In the genomic region with DNA sequence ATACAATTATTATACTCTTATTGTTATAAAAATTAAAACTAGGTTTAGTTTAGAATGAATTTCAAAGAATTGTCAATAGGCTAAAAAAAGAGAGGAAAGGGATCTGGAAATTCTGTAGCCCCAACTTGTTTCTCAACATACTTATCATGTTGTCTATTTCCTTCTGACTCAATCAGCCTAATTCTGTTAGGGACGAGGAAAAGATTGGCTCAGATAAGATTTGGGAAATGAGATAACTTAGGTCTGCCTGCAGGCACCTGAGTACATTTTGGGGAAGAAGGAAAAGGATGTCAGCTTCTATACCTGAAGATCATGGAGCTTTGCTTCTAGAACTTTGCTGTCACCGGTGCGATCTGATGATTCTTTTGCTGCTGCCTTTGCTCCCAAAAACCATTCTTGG, we compare ENCODE assay signal across 18 cellular contexts.
DNase-seq lines count a peak whose midpoint lies in the region; ATAC-seq, FAIRE-seq and TF ChIP-seq lines count a peak whose summit lies in the region.
"Had no signal": no experiment of that assay in that cellular context is flagged by ENCODE, and none has a peak within 500 bp of the region (broad histone marks: within the 10 kb centered on the region; RNA-seq: fewer than 3 reads in every experiment).

No MANE protein-coding gene starts in this region.

- no peak for TF ChIP-seq POLR2A in H1 (IDR thresholded peaks at IDR 0.05; ENCODE audit: control extremely low read depth in 1 of 2, low read depth in 2 of 2, low read length in 2 of 2)

- no peak for TF ChIP-seq CTCF in H1 (IDR thresholded peaks at IDR 0.05; ENCODE audit: control extremely low read depth in 1 of 3, insufficient read depth in 1 of 3, low read depth in 1 of 3, low read length in 3 of 3)
- no peak for TF ChIP-seq CTCF in nephron (IDR thresholded peaks at IDR 0.05; ENCODE audit: unreplicated experiment in 3 of 3)
- TF ChIP-seq CTCF in tibial artery (IDR thresholded peaks at IDR 0.05) = no peak

- H3K4me3 ChIP-seq in H1 (ENCODE audit: extremely low read depth in 1 of 4, insufficient read depth in 2 of 4, low read depth in 3 of 4, low read length in 4 of 4) (no peak overlapping the region), tibial artery (no peak overlapping the region)
- H3K4me3 ChIP-seq: GM23248 had no signal

- POLR2A ChIA-PET in H1 (lab: Charles Lee; ENCODE audit: partially characterized antibody) = no interaction called here

- no peak overlapping the region for H3K4ac ChIP-seq in H1 (replicated peaks; ENCODE audit: insufficient read length, low read depth, low read length)

- peak overlapping the region in 2 of 3 experiments; percentile 29 to 43 for H3K27ac Mint-ChIP-seq in nephron
- H3K27ac Mint-ChIP-seq: CD4-positive, alpha-beta memory T cell had no signal

- H3K4me3 Mint-ChIP-seq in nephron = no peak overlapping the region
- H3K4me3 Mint-ChIP-seq: CD4-positive, alpha-beta memory T cell; H9 had no signal

- no peak for FAIRE-seq in H1 (lab: Jason Lieb, UNC)
- FAIRE-seq: GM12891, GM18507 had no signal

- no peak overlapping the region for H3K18ac ChIP-seq in H1 (ENCODE audit: extremely low read depth, low read length)

- H3K9ac ChIP-seq in H1 (replicated peaks in 1 of 4; ENCODE audit: extremely low read depth in 1 of 4, low read depth in 3 of 4, low read length in 3 of 4) = no peak overlapping the region
- H3K9ac ChIP-seq: GM23248 had no signal

- no peak overlapping the region for H4K91ac ChIP-seq in H1 (replicated peaks; ENCODE audit: insufficient read length, low read length)

- H3K23me2 ChIP-seq in H1 (ENCODE audit: low read depth, low read length) = no peaks in the 10 kb centered on the region

- DNase-seq in H1 (ENCODE audit: low read depth in 1 of 2, low spot score in 2 of 2) (no peak), tibial artery (no peak), NCI-H69 (lab: John Stamatoyannopoulos, UW) (no peak)
- DNase-seq: C1 segment of cervical spinal cord; Calu3; CD4-positive, alpha-beta memory T cell; COR-L47; DMS53; DMS79 treated with DMSO at 0.1 percent for 48 hours; GF-D8; GM23248; H9 had no signal

- peaks cover 5% of the 10 kb centered on the region for H3K4me1 Mint-ChIP-seq in nephron
- H3K4me1 Mint-ChIP-seq: CD4-positive, alpha-beta memory T cell had no signal

- H4K5ac ChIP-seq in H1 (ENCODE audit: insufficient read length, low read depth, low read length) = no peak overlapping the region

- no peak for TF ChIP-seq RAD21 in H1 (IDR thresholded peaks at IDR 0.05 in 1 of 2, conservative IDR thresholded peaks at IDR 0.05 in 1 of 2; ENCODE audit: low read depth in 2 of 2, low read length in 2 of 2)

- H3K79me2 ChIP-seq in H1 (ENCODE audit: control insufficient read depth in 1 of 2, insufficient read depth in 2 of 2, low read length in 2 of 2) = no peaks in the 10 kb centered on the region

- no peak overlapping the region for H3K14ac ChIP-seq in H1 (ENCODE audit: insufficient read length)

- H3K56ac ChIP-seq in H1 (replicated peaks; ENCODE audit: insufficient read length, low read depth, low read length) = no peak overlapping the region

- H3K27me3 Mint-ChIP-seq in nephron (ENCODE audit: low read depth) = no peaks in the 10 kb centered on the region

- no peak overlapping the region for H2BK20ac ChIP-seq in H1 (ENCODE audit: low read length)

- H4K20me1 ChIP-seq in H1 (replicated peaks in 1 of 2; ENCODE audit: control insufficient read depth in 1 of 2, insufficient read depth in 2 of 2, low read length in 2 of 2) = no peaks in the 10 kb centered on the region

- WGBS in H1 (ENCODE audit: extremely low coverage in 1 of 2, insufficient coverage in 1 of 2, insufficient read length in 1 of 2, insufficient replicate concordance in 2 of 2, low coverage in 1 of 2, low lambda C conversion rate in 2 of 2, missing lambda C conversion rate in 1 of 2), 2 experiments = 96% methylated on average over 3 of the region's 3 CpGs; no CpG with 5 or more reads in 1 of the 2 experiments

- H3K36me3 Mint-ChIP-seq in nephron (ENCODE audit: low read depth) = no peaks in the 10 kb centered on the region
- H3K36me3 Mint-ChIP-seq: CD4-positive, alpha-beta memory T cell had no signal

- no peaks in the 10 kb centered on the region for H3K79me1 ChIP-seq in H1 (ENCODE audit: low read depth, low read length)

- no peak overlapping the region for H2BK5ac ChIP-seq in H1 (ENCODE audit: low read depth, low read length)

- H3K36me3 ChIP-seq in H1 (ENCODE audit: control insufficient read depth in 2 of 4, insufficient read depth in 4 of 4, low read length in 3 of 4) (no peaks in the 10 kb centered on the region), tibial artery (no peaks in the 10 kb centered on the region)

- no peak overlapping the region for H3K27ac ChIP-seq in H1 (ENCODE audit: low read depth, low read length)
- H3K27ac ChIP-seq in tibial artery = peak overlapping the region; percentile 64 to 79

- CTCF ChIA-PET in H1 (lab: Charles Lee; ENCODE audit: partially characterized antibody) = interaction anchor here (0.7 kb wide), 1 partner anchor 515 kb away, joined by 3 read pairs; no protein-coding TSS in a partner anchor

- H3K9me3 Mint-ChIP-seq in nephron = no peaks in the 10 kb centered on the region
- H3K9me3 Mint-ChIP-seq: CD4-positive, alpha-beta memory T cell; H9 had no signal

- H2AFZ ChIP-seq in H1 (ENCODE audit: low read length) = peak overlapping the region; percentile 53; the same call in 1 of the 2 replicates

- no peak overlapping the region for H2BK15ac ChIP-seq in H1 (ENCODE audit: low read length)

- H4K8ac ChIP-seq in H1 (ENCODE audit: extremely low read depth, insufficient read depth, low read length) = no peak overlapping the region

- no peak overlapping the region for H2BK120ac ChIP-seq in H1 (replicated peaks; ENCODE audit: low read depth, low read length)

- TF ChIP-seq EP300 in H1 (IDR thresholded peaks at IDR 0.05; ENCODE audit: borderline replicate concordance in 1 of 2, low read depth in 2 of 2, low read length in 2 of 2) = no peak

- H3K4me1 ChIP-seq in H1 (replicated peaks in 1 of 4; ENCODE audit: control insufficient read depth in 3 of 4, insufficient read depth in 4 of 4, low read length in 3 of 4) (no peaks in the 10 kb centered on the region), tibial artery (peaks cover 0 to 60% (median 27%) of the 10 kb centered on the region in 4 donors)

- H3K4me2 ChIP-seq in H1 (ENCODE audit: insufficient read depth in 1 of 2, low read depth in 2 of 2, low read length in 2 of 2) = no peak overlapping the region

- H3K9me3 ChIP-seq in H1 (ENCODE audit: insufficient read depth in 2 of 2, low read depth in 1 of 2, low read length in 1 of 2) (no peaks in the 10 kb centered on the region), tibial artery (no peaks in the 10 kb centered on the region)

- intact Hi-C loops in tibial artery (cut with DNase I; ENCODE audit: low total_unique reads) = loop anchor here (2.0 kb wide), 1 partner anchor 16 kb away; no protein-coding TSS in a partner anchor

- no peak overlapping the region for H2BK12ac ChIP-seq in H1 (ENCODE audit: low read depth, low read length)

- no peak overlapping the region for H3K23ac ChIP-seq in H1 (ENCODE audit: insufficient read length)

- ATAC-seq in GM19467 (IDR thresholded peaks at IDR 0.05; ENCODE audit: unreplicated experiment) (no peak), GM21423 (IDR thresholded peaks at IDR 0.05; ENCODE audit: unreplicated experiment) (no peak)
- ATAC-seq: HCT116 had no signal

- H3K27me3 ChIP-seq in H1 (replicated peaks in 1 of 4; ENCODE audit: control insufficient read depth in 3 of 4, extremely low read depth in 1 of 4, insufficient read depth in 3 of 4, low read length in 3 of 4) = no peaks in the 10 kb centered on the region
- H3K27me3 ChIP-seq in tibial artery = no peaks in the 10 kb centered on the region

- H2AK5ac ChIP-seq in H1 (ENCODE audit: low read depth, low read length) = no peak overlapping the region

TF ChIP-seq in H1, 55 proteins besides CTCF, POLR2A, EP300 and RAD21:
- TF ChIP-seq RBBP5 (IDR thresholded peaks at IDR 0.05; ENCODE audit: borderline replicate concordance, low read depth, low read length) (no peak), RFX5 (IDR thresholded peaks at IDR 0.05; ENCODE audit: borderline replicate concordance, low read depth, low read length) (no peak), GABPA (IDR thresholded peaks at IDR 0.05; ENCODE audit: borderline replicate concordance, insufficient read depth, low read length) (no peak), CHD1 (IDR thresholded peaks at IDR 0.05; ENCODE audit: low read depth, low read length) (no peak), SUZ12 (IDR thresholded peaks at IDR 0.05; ENCODE audit: low read length) (no peak)
